ENCODE assay signal across 11 cellular contexts in genomic region chr1:201702936-201703335, GRCh38.
DNase-seq lines count a peak whose midpoint lies in the region; ATAC-seq, FAIRE-seq and TF ChIP-seq lines count a peak whose summit lies in the region.
"Had no signal": no experiment of that assay in that cellular context is flagged by ENCODE, and none has a peak within 500 bp of the region (broad histone marks: within the 10 kb centered on the region; RNA-seq: fewer than 3 reads in every experiment).

No MANE protein-coding gene starts in this region.

- no peak for FAIRE-seq in small intestine (lab: Jason Lieb, UNC)
- no peak for FAIRE-seq in GM19239 (lab: Jason Lieb, UNC)

- H3K4me3 ChIP-seq in HFF-Myc (replicated peaks; ENCODE audit: low read depth, low read length) (no peak overlapping the region), gastroesophageal sphincter (no peak overlapping the region), small intestine (ENCODE audit: low read depth in 1 of 2, low read length in 2 of 2) (no peak overlapping the region)
- H3K4me3 ChIP-seq: psoas muscle, upper lobe of left lung had no signal

- TF ChIP-seq POLR2A in gastroesophageal sphincter (IDR thresholded peaks at IDR 0.05): no peak

- peak overlapping the region in 3 of 4 donors; percentile 65 to 76 (median 69) for H3K27ac ChIP-seq in gastroesophageal sphincter
- peak overlapping the region in 1 of 2 donors; percentile 45 for H3K27ac ChIP-seq in small intestine (ENCODE audit: low read depth in 1 of 2, low read length in 1 of 2)
- H3K27ac ChIP-seq in foreskin keratinocyte: no peak overlapping the region

- TF ChIP-seq EP300 in gastroesophageal sphincter (IDR thresholded peaks at IDR 0.05): no peak

- WGBS in gastroesophageal sphincter (ENCODE audit: low coverage in 1 of 2), 2 donors: 60% methylated on average over 1 of the region's 2 CpGs; no CpG with 5 or more reads in 1 of the 2 donors
- 23 to 55% (median 31%) methylated on average over 2 of the region's 2 CpGs for WGBS in small intestine, 3 donors

- TF ChIP-seq CTCF in HFF-Myc (IDR thresholded peaks at IDR 0.05; ENCODE audit: low read depth, low read length, missing control alignments) (no peak), gastroesophageal sphincter (IDR thresholded peaks at IDR 0.05) (no peak), foreskin keratinocyte (conservative IDR thresholded peaks at IDR 0.05) (no peak)

- peak; percentile 60 for DNase-seq in HFF-Myc (ENCODE audit: extremely low read depth, low read depth)
- DNase-seq in NCI-H526 treated with DMSO at 0.1 percent for 48 hours (lab: John Stamatoyannopoulos, UW): peak; percentile 94
- peak; percentile 32 for DNase-seq in small intestine
- DNase-seq in GM19239 (ENCODE audit: insufficient read length, low spot score): no peak
- DNase-seq in foreskin keratinocyte: no peak
- DNase-seq: activated CD8-positive, alpha-beta memory T cell treated with anti-CD3 and anti-CD28 coated beads for 24 hours; upper lobe of left lung had no signal

- peaks cover 0 to 26% (median 15%) of the 10 kb centered on the region in 3 donors for H3K4me1 ChIP-seq in gastroesophageal sphincter
- no peaks in the 10 kb centered on the region for H3K4me1 ChIP-seq in small intestine (ENCODE audit: control insufficient read depth in 2 of 2, insufficient read depth in 1 of 2, low read depth in 1 of 2, low read length in 1 of 2)
- no peaks in the 10 kb centered on the region for H3K4me1 ChIP-seq in foreskin keratinocyte

- H3K36me3 ChIP-seq in gastroesophageal sphincter: no peaks in the 10 kb centered on the region
- no peaks in the 10 kb centered on the region for H3K36me3 ChIP-seq in small intestine (ENCODE audit: control insufficient read depth in 2 of 2, insufficient read depth in 2 of 2, low read length in 2 of 2)
- H3K36me3 ChIP-seq: upper lobe of left lung had no signal

- H3K9me3 ChIP-seq in gastroesophageal sphincter: no peaks in the 10 kb centered on the region
- no peaks in the 10 kb centered on the region for H3K9me3 ChIP-seq in small intestine (ENCODE audit: control insufficient read depth, low read depth)
- H3K9me3 ChIP-seq: upper lobe of left lung had no signal

- H3K27me3 ChIP-seq in gastroesophageal sphincter (no peaks in the 10 kb centered on the region), small intestine (ENCODE audit: control insufficient read depth in 2 of 2, insufficient read depth in 2 of 2, low read length in 2 of 2) (no peaks in the 10 kb centered on the region), foreskin keratinocyte (no peaks in the 10 kb centered on the region)
- H3K27me3 ChIP-seq: upper lobe of left lung had no signal

- ATAC-seq in gastroesophageal sphincter (no peak), HG03457 (IDR thresholded peaks at IDR 0.05; ENCODE audit: unreplicated experiment) (no peak), foreskin keratinocyte (no peak), GM18858 (IDR thresholded peaks at IDR 0.05; ENCODE audit: unreplicated experiment) (no peak)

Comparison
In these comparisons a context has a peak if more than half of its experiments do, and no peak if none do; other contexts are left out.
1. DNase-seq: peak in HFF-Myc (single experiment), NCI-H526 treated with DMSO at 0.1 percent for 48 hours (single experiment) and small intestine (single experiment); none in GM19239 (single experiment) and foreskin keratinocyte (0 of 2).